Comparison of ENCODE assay signal across 15 cellular contexts in genomic region chr17:72034000-72034399, GRCh38.
DNase-seq lines count a peak whose midpoint lies in the region; ATAC-seq and TF ChIP-seq lines count a peak whose summit lies in the region.
"Had no signal": no experiment of that assay in that cellular context is flagged by ENCODE, and none has a peak within 500 bp of the region (broad histone marks: within the 10 kb centered on the region; RNA-seq: fewer than 3 reads in every experiment).

No MANE protein-coding gene starts in this region.

- WGBS in trophoblast cell (ENCODE audit: extremely low coverage, insufficient coverage, insufficient read length): no CpG with 5 or more reads among the region's 2 CpGs

- H3K14ac ChIP-seq in trophoblast cell (ENCODE audit: low read length): no peak overlapping the region

- H3K9ac ChIP-seq in trophoblast cell (ENCODE audit: low read length): no peak overlapping the region

- no peak overlapping the region for H3K4me3 ChIP-seq in GM12864 (ENCODE audit: low read depth, low read length)
- no peak overlapping the region for H3K4me3 ChIP-seq in trophoblast cell (ENCODE audit: low read depth, low read length)
- H3K4me3 ChIP-seq: heart left ventricle had no signal

- no peaks in the 10 kb centered on the region for H3K27me3 Mint-ChIP-seq in activated CD4-positive, alpha-beta T cell treated with anti-CD3 and anti-CD28 coated beads, Interleukin-2, amount 10 ng/mL, durations not matched to agents 24 days and 14 days
- H3K27me3 Mint-ChIP-seq: central memory CD8-positive, alpha-beta T cell had no signal

- H3K4me1 ChIP-seq in trophoblast cell (ENCODE audit: control insufficient read depth in 1 of 2, insufficient read depth in 2 of 2, low read length in 2 of 2): peaks cover 3 to 5% of the 10 kb centered on the region in 2 experiments

- H4K12ac ChIP-seq in trophoblast cell (ENCODE audit: low read depth, low read length): no peak overlapping the region

- no peak overlapping the region for H3K4ac ChIP-seq in trophoblast cell (ENCODE audit: low read depth, low read length)

- no peak overlapping the region for H2AK5ac ChIP-seq in trophoblast cell (ENCODE audit: low read length)

- no peak overlapping the region for H2AFZ ChIP-seq in trophoblast cell (ENCODE audit: insufficient read depth, low read length, poor library complexity)

- peak; percentile 33 for ATAC-seq in GM19372 (IDR thresholded peaks at IDR 0.05; ENCODE audit: low read depth, unreplicated experiment)
- ATAC-seq in HG02852 (IDR thresholded peaks at IDR 0.05; ENCODE audit: unreplicated experiment): peak; percentile 41
- ATAC-seq in HG03571 (IDR thresholded peaks at IDR 0.05; ENCODE audit: unreplicated experiment): peak; percentile 56
- ATAC-seq in HG02970 (IDR thresholded peaks at IDR 0.05; ENCODE audit: low FRiP score, unreplicated experiment): no peak
- ATAC-seq: activated naive CD4-positive, alpha-beta T cell treated with anti-CD3 and anti-CD28 coated beads, Interleukin-2, amount 50 U/mL, for 72 hours; heart left ventricle; naive thymus-derived CD4-positive, alpha-beta T cell; stimulated activated naive CD8-positive, alpha-beta T cell treated with anti-CD3 and anti-CD28 coated beads, Interleukin-15, amount 100 ng/mL, for 72 hours had no signal

- no peaks in the 10 kb centered on the region for H3K79me2 ChIP-seq in trophoblast cell (ENCODE audit: control insufficient read depth, insufficient read depth, low read length, poor library complexity)

- H3K79me1 ChIP-seq in trophoblast cell (ENCODE audit: low read length): no peaks in the 10 kb centered on the region

- peaks cover 3% of the 10 kb centered on the region for H3K9me3 Mint-ChIP-seq in activated CD4-positive, alpha-beta T cell treated with anti-CD3 and anti-CD28 coated beads, Interleukin-2, amount 10 ng/mL, durations not matched to agents 24 days and 14 days
- H3K9me3 Mint-ChIP-seq: HFFc6; stimulated activated naive CD8-positive, alpha-beta T cell treated with anti-CD3 and anti-CD28 coated beads, Interleukin-15, amount 100 ng/mL, for 72 hours had no signal

- DNase-seq in GM12864 (ENCODE audit: low read depth) (peak; percentile 56), trophoblast cell (no peak), dedifferentiated amniotic fluid mesenchymal stem cell (ENCODE audit: extremely low spot score) (no peak)
- DNase-seq in activated CD4-positive, alpha-beta T cell treated with anti-CD3 and anti-CD28 coated beads, Interleukin-2, amount 10 ng/mL, durations not matched to agents 24 days and 14 days: no peak
- DNase-seq: heart left ventricle; HFFc6; naive thymus-derived CD4-positive, alpha-beta T cell; stimulated activated naive CD8-positive, alpha-beta T cell treated with anti-CD3 and anti-CD28 coated beads, Interleukin-15, amount 100 ng/mL, for 72 hours had no signal

- intact Hi-C loops in activated CD4-positive, alpha-beta T cell treated with anti-CD3 and anti-CD28 coated beads, Interleukin-2, amount 10 ng/mL, durations not matched to agents 24 days and 14 days (cut with micrococcal nuclease): no loop called here

- no peak overlapping the region for H4K8ac ChIP-seq in trophoblast cell (ENCODE audit: low read depth, low read length)

- H3K4me3 Mint-ChIP-seq in activated CD4-positive, alpha-beta T cell treated with anti-CD3 and anti-CD28 coated beads, Interleukin-2, amount 10 ng/mL, durations not matched to agents 24 days and 14 days: no peak overlapping the region
- H3K4me3 Mint-ChIP-seq: central memory CD8-positive, alpha-beta T cell; HFFc6; IgD-negative memory B cell; naive thymus-derived CD4-positive, alpha-beta T cell; stimulated activated naive CD8-positive, alpha-beta T cell treated with anti-CD3 and anti-CD28 coated beads, Interleukin-15, amount 100 ng/mL, for 72 hours had no signal

- H3K4me2 ChIP-seq in trophoblast cell (ENCODE audit: low read length): no peak overlapping the region

- no peak overlapping the region for H2BK120ac ChIP-seq in trophoblast cell (ENCODE audit: insufficient read depth, low read length, poor library complexity)

- no peak for TF ChIP-seq CTCF in GM12864 (IDR thresholded peaks at IDR 0.05; ENCODE audit: low read depth, low read length, missing control alignments)

- H3K27me3 ChIP-seq in trophoblast cell (ENCODE audit: insufficient read depth, low read length): no peaks in the 10 kb centered on the region

- no peaks in the 10 kb centered on the region for H3K36me3 ChIP-seq in trophoblast cell (ENCODE audit: control insufficient read depth in 1 of 2, insufficient read depth in 2 of 2, low read length in 2 of 2)
- H3K36me3 ChIP-seq: heart left ventricle had no signal

- no peak overlapping the region for H2BK12ac ChIP-seq in trophoblast cell (ENCODE audit: low read length)

- H3K9me3 ChIP-seq in trophoblast cell (ENCODE audit: insufficient read depth, low read depth, low read length): no peaks in the 10 kb centered on the region
- H3K9me3 ChIP-seq: heart left ventricle had no signal

- peaks cover 8% of the 10 kb centered on the region for H3K4me1 Mint-ChIP-seq in activated CD4-positive, alpha-beta T cell treated with anti-CD3 and anti-CD28 coated beads, Interleukin-2, amount 10 ng/mL, durations not matched to agents 24 days and 14 days

- no peak overlapping the region for H2BK5ac ChIP-seq in trophoblast cell (ENCODE audit: low read depth, low read length, poor library complexity)

- H3K23ac ChIP-seq in trophoblast cell (ENCODE audit: low read length): no peak overlapping the region

- no peak overlapping the region for H4K91ac ChIP-seq in trophoblast cell (ENCODE audit: low read depth, low read length)

- no peak overlapping the region for H3K18ac ChIP-seq in trophoblast cell (ENCODE audit: low read length)

- no peak overlapping the region for H3K27ac ChIP-seq in trophoblast cell (ENCODE audit: low read depth, low read length)
- H3K27ac ChIP-seq: heart left ventricle had no signal

- H3K36me3 Mint-ChIP-seq in activated CD4-positive, alpha-beta T cell treated with anti-CD3 and anti-CD28 coated beads, Interleukin-2, amount 10 ng/mL, durations not matched to agents 24 days and 14 days (ENCODE audit: low read depth): no peaks in the 10 kb centered on the region
- H3K36me3 Mint-ChIP-seq: activated naive CD4-positive, alpha-beta T cell treated with anti-CD3 and anti-CD28 coated beads, Interleukin-2, amount 50 U/mL, for 72 hours; IgD-negative memory B cell; naive thymus-derived CD4-positive, alpha-beta T cell had no signal

- no peak overlapping the region for H3K27ac Mint-ChIP-seq in activated CD4-positive, alpha-beta T cell treated with anti-CD3 and anti-CD28 coated beads, Interleukin-2, amount 10 ng/mL, durations not matched to agents 24 days and 14 days
- H3K27ac Mint-ChIP-seq: HFFc6; IgD-negative memory B cell; stimulated activated naive CD8-positive, alpha-beta T cell treated with anti-CD3 and anti-CD28 coated beads, Interleukin-15, amount 100 ng/mL, for 72 hours had no signal
